In the genomic region with DNA sequence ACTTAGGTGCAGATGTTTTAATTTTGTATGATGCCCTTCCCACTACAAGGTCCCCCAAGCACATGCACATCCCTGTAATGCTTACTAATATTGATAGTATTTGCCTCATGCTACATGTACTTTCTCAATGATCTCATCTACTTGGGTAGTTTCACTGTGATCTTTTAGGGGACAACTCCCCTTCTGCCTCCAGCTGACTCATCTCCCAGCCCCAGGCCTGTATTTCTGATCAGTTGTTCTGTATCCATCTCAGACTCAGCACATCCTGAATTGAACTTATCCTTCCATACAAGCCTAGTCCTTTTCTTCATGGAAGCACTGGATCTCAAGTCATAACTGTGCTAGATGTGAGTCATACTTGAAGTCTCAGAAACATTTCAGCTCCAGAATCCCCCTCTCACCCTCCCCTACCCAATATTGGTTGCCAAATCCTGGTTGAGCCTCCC, we compare ENCODE assay signal across 7 cellular contexts. TPM values are rescaled to one million over a fixed set of nuclear protein-coding genes. Genes with fewer than 3 reads are reported as not detected.
DNase-seq lines count a peak whose midpoint lies in the region; ATAC-seq and TF ChIP-seq lines count a peak whose summit lies in the region.

No MANE protein-coding gene starts in this region.

- H3K9me3 ChIP-seq in neutrophil = no peaks in the 10 kb centered on the region

- H3K4me1 Mint-ChIP-seq in type B pancreatic cell (ENCODE audit: unreplicated experiment) = no peaks in the 10 kb centered on the region

- no peak overlapping the region for H3K4me3 ChIP-seq in neutrophil (ENCODE audit: low read depth in 1 of 2, low read length in 1 of 2)

- H3K9me3 Mint-ChIP-seq in type B pancreatic cell = peaks cover 7% of the 10 kb centered on the region

- H3K27ac Mint-ChIP-seq in type B pancreatic cell = no peak overlapping the region

- DNase-seq in HT1080 (ENCODE audit: low read depth) (peak; percentile 36), NCI-H146 treated with DMSO at 0.1 percent for 48 hours (lab: John Stamatoyannopoulos, UW; ENCODE audit: unreplicated experiment) (no peak), type B pancreatic cell (ENCODE audit: extremely low spot score, unreplicated experiment) (no peak), NCI-H2081 (lab: John Stamatoyannopoulos, UW) (no peak)

- TF ChIP-seq CTCF in neutrophil (IDR thresholded peaks at IDR 0.05) = no peak
- no peak for TF ChIP-seq CTCF in type B pancreatic cell (conservative IDR thresholded peaks at IDR 0.05)

- no peaks in the 10 kb centered on the region for H3K27me3 ChIP-seq in neutrophil

- no peak overlapping the region for H3K4me3 Mint-ChIP-seq in type B pancreatic cell

- peaks cover 0 to 9% of the 10 kb centered on the region in 2 experiments for H3K4me1 ChIP-seq in neutrophil (ENCODE audit: control insufficient read depth in 1 of 2, insufficient read depth in 1 of 2, low read depth in 1 of 2, low read length in 1 of 2)

- peak; percentile 96 for ATAC-seq in GM18873 (IDR thresholded peaks at IDR 0.05; ENCODE audit: low FRiP score, unreplicated experiment)
- ATAC-seq in GM21825 (IDR thresholded peaks at IDR 0.05; ENCODE audit: unreplicated experiment) = peak; percentile 94

- H3K27me3 Mint-ChIP-seq in type B pancreatic cell = no peaks in the 10 kb centered on the region

- H3K27ac ChIP-seq in neutrophil = peak overlapping the region; percentile 37

- H3K36me3 Mint-ChIP-seq in type B pancreatic cell = no peaks in the 10 kb centered on the region

- H3K36me3 ChIP-seq in neutrophil = no peaks in the 10 kb centered on the region

RNA-seq across cellular contexts. Expression of gene INTS6, which starts 49.4 kb away (rescaled TPM):
- 32.5 and 33.2 TPM in 2 replicates for total RNA-seq in HT1080 (2014; rRNA removed; shearing (Covaris generic))
- polyA plus RNA-seq in HT1080 (2015; cell fraction: cytosol; rRNA removed) = 14.7 and 18.4 TPM in 2 replicates
- polyA plus RNA-seq in HT1080 (2015; cell fraction: nucleus; rRNA removed) = 26.4 and 28.6 TPM in 2 replicates
- total RNA-seq in type B pancreatic cell (ENCODE audit: low replicate concordance) = 34.6 and 44.7 TPM in 2 replicates
